In genomic region chr19:55459551-55459949, GRCh38 we compare ENCODE assay signal across 13 cellular contexts. TPM values are rescaled to one million over a fixed set of nuclear protein-coding genes. Genes with fewer than 3 reads are reported as not detected.
DNase-seq lines count a peak whose midpoint lies in the region; ATAC-seq and TF ChIP-seq lines count a peak whose summit lies in the region.
"Had no signal": no experiment of that assay in that cellular context is flagged by ENCODE, and none has a peak within 500 bp of the region (broad histone marks: within the 10 kb centered on the region; RNA-seq: fewer than 3 reads in every experiment).

No MANE protein-coding gene starts in this region.

- TF ChIP-seq EP300 in SK-N-SH (IDR thresholded peaks at IDR 0.05; ENCODE audit: borderline replicate concordance in 1 of 2, low read depth in 1 of 2, low read length in 1 of 2): no peak
- TF ChIP-seq EP300 in gastroesophageal sphincter (IDR thresholded peaks at IDR 0.05): no peak
- TF ChIP-seq EP300 in sigmoid colon (IDR thresholded peaks at IDR 0.05): no peak

- POLR2A ChIA-PET in SK-N-SH (lab: Yijun Ruan, JAX): interaction anchor here (0.7 kb wide), 1 partner anchor 120 kb away, joined by 3 read pairs; the partner anchor contains the start of gene KMT5C
- POLR2A ChIA-PET in OCI-LY7 (lab: Charles Lee): no interaction called here

- DNase-seq in SK-N-SH: no peak
- DNase-seq in OCI-LY7 (ENCODE audit: low spot score): no peak
- peak; percentile 70 for DNase-seq in sigmoid colon
- DNase-seq in NCI-H1694 treated with DMSO at 0.1 percent for 48 hours (lab: John Stamatoyannopoulos, UW): no peak
- no peak for DNase-seq in retina
- no peak for DNase-seq in NCI-H2081 treated with DMSO at 0.1 percent for 48 hours (lab: John Stamatoyannopoulos, UW)
- DNase-seq: activated CD8-positive, alpha-beta memory T cell treated with anti-CD3 and anti-CD28 coated beads for 24 hours; effector CD4-positive, alpha-beta T cell; EL; stimulated activated naive B cell treated with anti-CD40 and anti-IgM and Interleukin-4, amounts not matched to agents 10 μg/mL and 1 μg/mL and 100 μg/mL, for 72 hours had no signal

- no peak for TF ChIP-seq CTCF in SK-N-SH (IDR thresholded peaks at IDR 0.05)
- TF ChIP-seq CTCF in OCI-LY7 (conservative IDR thresholded peaks at IDR 0.05; ENCODE audit: low read length): no peak
- TF ChIP-seq CTCF in gastroesophageal sphincter (IDR thresholded peaks at IDR 0.05): no peak
- no peak for TF ChIP-seq CTCF in sigmoid colon (IDR thresholded peaks at IDR 0.05)

- no peak overlapping the region for H2AFZ ChIP-seq in SK-N-SH (ENCODE audit: low read depth)
- H2AFZ ChIP-seq in OCI-LY7 (ENCODE audit: low read length): no peak overlapping the region

- no peak overlapping the region for H3K9ac ChIP-seq in SK-N-SH

- peaks cover 12% of the 10 kb centered on the region; the same call in 1 of the 2 replicates for H3K79me2 ChIP-seq in SK-N-SH (ENCODE audit: insufficient read depth)
- peaks cover 8% of the 10 kb centered on the region; the same call in 1 of the 2 replicates for H3K79me2 ChIP-seq in OCI-LY7 (ENCODE audit: insufficient read depth, low read depth, low read length)

- no peak for TF ChIP-seq RAD21 in SK-N-SH (IDR thresholded peaks at IDR 0.05; ENCODE audit: low read length)

- H3K4me1 ChIP-seq in SK-N-SH (ENCODE audit: control insufficient read depth in 1 of 2, insufficient read depth in 2 of 2, low read depth in 1 of 2, low read length in 1 of 2) (peaks cover 9 to 18% of the 10 kb centered on the region in 2 experiments; a peak in 2 of 4 replicates), OCI-LY7 (ENCODE audit: insufficient read depth, low read length, poor library complexity, severe bottlenecking) (peaks cover 17% of the 10 kb centered on the region), gastroesophageal sphincter (peaks cover 0 to 46% (median 5%) of the 10 kb centered on the region in 3 donors), sigmoid colon (peaks cover 0 to 34% (median 24%) of the 10 kb centered on the region in 4 donors)

- ATAC-seq in SK-N-SH treated with all-trans-retinoic acid at 6 μM for 48 hours (no peak), gastroesophageal sphincter (no peak)
- ATAC-seq: stimulated activated naive B cell treated with anti-CD40 and anti-IgM and Interleukin-4, amounts not matched to agents 10 μg/mL and 1 μg/mL and 100 μg/mL, for 72 hours had no signal

- H3K4me2 ChIP-seq in SK-N-SH: peak overlapping the region; percentile 100
- 0 out of 2 replicates have a peak overlapping the region, but pooled peaks have one; percentile 92 for H3K4me2 ChIP-seq in OCI-LY7 (ENCODE audit: low read length)

- H3K9me3 ChIP-seq in SK-N-SH: no peaks in the 10 kb centered on the region
- H3K9me3 ChIP-seq in OCI-LY7 (ENCODE audit: low read length): no peaks in the 10 kb centered on the region
- H3K9me3 ChIP-seq in gastroesophageal sphincter: no peaks in the 10 kb centered on the region
- H3K9me3 ChIP-seq in sigmoid colon: no peaks in the 10 kb centered on the region

- intact Hi-C loops in OCI-LY7 (cut with micrococcal nuclease; ENCODE audit: unreplicated experiment): no loop called here
- intact Hi-C loops in sigmoid colon (cut with DNase I): no loop called here

- 94% methylated on average over 6 of the region's 8 CpGs for WGBS in SK-N-SH (ENCODE audit: low lambda C conversion rate)
- 80% methylated on average over 1 of the region's 8 CpGs; no CpG with 5 or more reads in 1 of the 2 donors for WGBS in gastroesophageal sphincter (ENCODE audit: low coverage in 1 of 2), 2 donors
- WGBS in sigmoid colon, 2 donors: 74 to 77% methylated on average over 8 of the region's 8 CpGs

- H3K36me3 ChIP-seq in SK-N-SH (replicated peaks in 1 of 2; ENCODE audit: control insufficient read depth in 1 of 2, insufficient read depth in 2 of 2, low read length in 1 of 2): no peaks in the 10 kb centered on the region
- peaks cover 3% of the 10 kb centered on the region for H3K36me3 ChIP-seq in OCI-LY7 (ENCODE audit: insufficient read depth, low read length)
- peaks cover 0 to 26% of the 10 kb centered on the region in 2 donors for H3K36me3 ChIP-seq in gastroesophageal sphincter
- H3K36me3 ChIP-seq in sigmoid colon: peaks cover 0 to 19% (median 0%) of the 10 kb centered on the region in 4 donors

- CTCF ChIA-PET in SK-N-SH (lab: Yijun Ruan, JAX): interaction anchor here (0.8 to 2.5 kb wide), 12 partner anchors 8 to 370 kb away, joined by 3 to 12 read pairs (median 4); no protein-coding TSS in a partner anchor
- CTCF ChIA-PET in OCI-LY7 (lab: Charles Lee; ENCODE audit: unreplicated experiment): interaction anchor here (1.0 kb wide), 1 partner anchor 158 kb away, joined by 3 read pairs; no protein-coding TSS in a partner anchor

- peaks cover 12% of the 10 kb centered on the region for H3F3A ChIP-seq in SK-N-SH (replicated peaks; ENCODE audit: insufficient read depth)

- no peaks in the 10 kb centered on the region for H3K9me2 ChIP-seq in SK-N-SH
- no peaks in the 10 kb centered on the region for H3K9me2 ChIP-seq in OCI-LY7 (ENCODE audit: insufficient read depth, low read length)

- BruUV-seq in OCI-LY7 (replicated peaks; lab: Mats Ljungman, UMichigan): no TSS peak

- H4K20me1 ChIP-seq in SK-N-SH (ENCODE audit: insufficient read depth) (0 out of 2 replicates have a peak, but pooled peaks cover under 1% of the 10 kb centered on the region), OCI-LY7 (ENCODE audit: insufficient read depth, low read length) (no peaks in the 10 kb centered on the region)

- H3K4me3 ChIP-seq in SK-N-SH (ENCODE audit: low read depth in 2 of 2, low read length in 1 of 2) (peak overlapping the region in 1 of 2 experiments; percentile 76; a peak in 1 of 4 replicates), OCI-LY7 (ENCODE audit: low read depth, low read length, poor library complexity, severe bottlenecking) (no peak overlapping the region), gastroesophageal sphincter (no peak overlapping the region), sigmoid colon (peak overlapping the region in 1 of 4 donors; percentile 81)

- H3K27me3 ChIP-seq in SK-N-SH (ENCODE audit: insufficient read depth) (no peaks in the 10 kb centered on the region), gastroesophageal sphincter (no peaks in the 10 kb centered on the region), sigmoid colon (no peaks in the 10 kb centered on the region)

- no peak for TF ChIP-seq POLR2A in gastroesophageal sphincter (IDR thresholded peaks at IDR 0.05)
- no peak for TF ChIP-seq POLR2A in sigmoid colon (IDR thresholded peaks at IDR 0.05)

- H3K27ac ChIP-seq in SK-N-SH (ENCODE audit: low read depth in 2 of 2, low read length in 1 of 2) (peak overlapping the region; percentile 90 to 91; a peak in 3 of 4 replicates), OCI-LY7 (ENCODE audit: low read depth, low read length, poor library complexity, severe bottlenecking) (no peak overlapping the region), gastroesophageal sphincter (peak overlapping the region in 3 of 4 donors; percentile 92 to 96 (median 93)), sigmoid colon (peak overlapping the region; percentile 93 to 98 (median 96))

TF ChIP-seq in SK-N-SH, 30 proteins besides CTCF, POLR2A, EP300 and RAD21 (continues in another document):
- TF ChIP-seq EZH2phosphoT487 (IDR thresholded peaks at IDR 0.05; ENCODE audit: borderline replicate concordance, low read depth) (no peak), JUND (IDR thresholded peaks at IDR 0.05) (no peak), FOXM1 (IDR thresholded peaks at IDR 0.05; ENCODE audit: low read depth) (no peak)

TF ChIP-seq in SK-N-SH treated with all-trans-retinoic acid at 6 μM for 48 hours, 23 proteins besides CTCF, POLR2A, EP300 and RAD21 (continues in another document):
- no peak for TF ChIP-seq RARB (CRISPR knock-in tag; IDR thresholded peaks at IDR 0.05)
- no peak for TF ChIP-seq ZNF8 (CRISPR knock-in tag; IDR thresholded peaks at IDR 0.05)

RNA-seq across cellular contexts. Expression of gene ISOC2, which starts 1.9 kb away (rescaled TPM):
- polyA plus RNA-seq in SK-N-SH (2012; rRNA removed): 60.9 and 65.4 TPM in 2 replicates
- 31.2 and 47.8 TPM in 2 replicates for polyA plus RNA-seq in SK-N-SH (2012; cell fraction: cytosol; rRNA removed)
- polyA plus RNA-seq in SK-N-SH (2012; cell fraction: nucleus; rRNA removed): 43.5 and 46.8 TPM in 2 replicates
- total RNA-seq in OCI-LY7 (2014; rRNA removed; shearing (Covaris generic)): 89.5 and 115 TPM in 2 replicates
- total RNA-seq in OCI-LY7 (2022): 37.0 and 37.7 TPM in 2 replicates
- total RNA-seq in gastroesophageal sphincter: 10 to 100 TPM; 39.0 to 78.5 (median 63.8) TPM
- 100 to 1,000 TPM in 2 of 4 donors, 10 to 100 TPM in 2; 90.3 to 114 (median 101) TPM for total RNA-seq in sigmoid colon
- polyA plus RNA-seq in sigmoid colon: 100 to 1,000 TPM; 147 to 173 (median 162) TPM

RNA-seq across cellular contexts. Expression of gene C19orf85, which starts 5.0 kb away (rescaled TPM):
- polyA plus RNA-seq in SK-N-SH (2012; rRNA removed) (not detected in 2 replicates), sigmoid colon (under 1 TPM in 1 of 3 donors, not detected in 2; 0.07 TPM)
- polyA plus RNA-seq in SK-N-SH (2012; cell fraction: cytosol; rRNA removed): not detected in 2 replicates
- 0.27 and 0.29 TPM in 2 replicates for polyA plus RNA-seq in SK-N-SH (2012; cell fraction: nucleus; rRNA removed)
- total RNA-seq in OCI-LY7 (2014; rRNA removed; shearing (Covaris generic)): not detected in 2 replicates
- total RNA-seq in OCI-LY7 (2022) (not detected in 2 replicates), gastroesophageal sphincter (not detected), sigmoid colon (not detected)
- polyA plus RNA-seq: adipose tissue had no signal

RNA-seq across cellular contexts. Expression of gene SHISA7, which starts 16.4 kb away (rescaled TPM):
- polyA plus RNA-seq in SK-N-SH (2012; rRNA removed) (0.02 TPM in 1 of 2 replicates, not detected in the other), sigmoid colon (under 1 TPM in 1 of 3 donors, not detected in 2; 0.04 TPM)
- 0.01 and 0.03 TPM in 2 replicates for polyA plus RNA-seq in SK-N-SH (2012; cell fraction: cytosol; rRNA removed)
- polyA plus RNA-seq in SK-N-SH (2012; cell fraction: nucleus; rRNA removed): 0.02 and 0.04 TPM in 2 replicates
- total RNA-seq in OCI-LY7 (2014; rRNA removed; shearing (Covaris generic)): not detected in 2 replicates
- total RNA-seq in OCI-LY7 (2022) (not detected in 2 replicates), gastroesophageal sphincter (not detected), sigmoid colon (under 1 TPM in 3 of 4 donors, not detected in 1; 0.28 to 0.41 (median 0.36) TPM)

RNA-seq across cellular contexts. Expression of gene ZNF628, which starts 16.9 kb away (rescaled TPM):
- polyA plus RNA-seq in SK-N-SH (2012; rRNA removed) (0.73 and 1.6 TPM in 2 replicates), sigmoid colon (10 to 100 TPM in 1 of 3 donors, 1 to 10 TPM in 2; 1.8 to 10.1 (median 2.5) TPM)
- 0.58 and 1.1 TPM in 2 replicates for polyA plus RNA-seq in SK-N-SH (2012; cell fraction: cytosol; rRNA removed)
- polyA plus RNA-seq in SK-N-SH (2012; cell fraction: nucleus; rRNA removed): 3.7 and 4.2 TPM in 2 replicates
- 1.8 and 5.2 TPM in 2 replicates for total RNA-seq in OCI-LY7 (2014; rRNA removed; shearing (Covaris generic))
- total RNA-seq in OCI-LY7 (2022) (8.6 and 10.6 TPM in 2 replicates), gastroesophageal sphincter (10 to 100 TPM in 1 of 4 donors, 1 to 10 TPM in 3; 2.4 to 13.0 (median 4.9) TPM), sigmoid colon (10 to 100 TPM in 1 of 4 donors, 1 to 10 TPM in 3; 1.4 to 15.0 (median 3.7) TPM)

RNA-seq across cellular contexts. Expression of gene NAT14, which starts 25.4 kb away (rescaled TPM):
- 84.4 and 89.9 TPM in 2 replicates for polyA plus RNA-seq in SK-N-SH (2012; rRNA removed)
- polyA plus RNA-seq in SK-N-SH (2012; cell fraction: cytosol; rRNA removed): 51.1 and 68.5 TPM in 2 replicates
- 132 and 194 TPM in 2 replicates for polyA plus RNA-seq in SK-N-SH (2012; cell fraction: nucleus; rRNA removed)
- total RNA-seq in OCI-LY7 (2014; rRNA removed; shearing (Covaris generic)): 29.1 and 33.2 TPM in 2 replicates
- 24.2 and 28.3 TPM in 2 replicates for total RNA-seq in OCI-LY7 (2022)
- 10 to 100 TPM in 1 of 4 donors, 1 to 10 TPM in 3; 7.4 to 14.0 (median 7.9) TPM for total RNA-seq in gastroesophageal sphincter
- total RNA-seq in sigmoid colon: 10 to 100 TPM in 1 of 4 donors, 1 to 10 TPM in 3; 6.4 to 10.5 (median 8.4) TPM
- 10 to 100 TPM in 1 of 3 donors, 1 to 10 TPM in 2; 1.4 to 13.7 (median 2.4) TPM for polyA plus RNA-seq in sigmoid colon
